In genomic region chr10:133394064-133394663, GRCh38 we compare ENCODE assay signal across 8 cellular contexts.
DNase-seq lines count a peak whose midpoint lies in the region; ATAC-seq and TF ChIP-seq lines count a peak whose summit lies in the region.

Gene MTG1 (plus strand): TSS chr10:133394157. CDS start chr10:133394221, 64 bp downstream.

- ATAC-seq in GM18907 (IDR thresholded peaks at IDR 0.05; ENCODE audit: unreplicated experiment) = peak; percentile 75
- peak; percentile 53 for ATAC-seq in HG03139 (IDR thresholded peaks at IDR 0.05; ENCODE audit: unreplicated experiment)
- ATAC-seq in activated CD4-positive, CD25-positive, alpha-beta regulatory T cell treated with anti-CD3 and anti-CD28 coated beads, Interleukin-2, amount 50 U/mL, for 24 hours = peak; percentile 83 to 87

- peak; percentile 73 for DNase-seq in AG09319 (ENCODE audit: extremely low read depth, low read depth)
- peak; percentile 93 for DNase-seq in NCI-H345 (lab: John Stamatoyannopoulos, UW)
- DNase-seq in choroid plexus epithelial cell (ENCODE audit: low read depth) = peak; percentile 93
- peak; percentile 78 for DNase-seq in kidney glomerular epithelial cell (lab: John Stamatoyannopoulos, UW)
- peak; percentile 83 to 92 for DNase-seq in stimulated activated CD4-positive, alpha-beta T cell treated with anti-CD3 and anti-CD28 coated beads, Interleukin-1b, Interleukin-23, amount 100 ng/mL, for 1 hour (ENCODE audit: low read depth in 2 of 2)

- H3K4me3 ChIP-seq in choroid plexus epithelial cell (ENCODE audit: low read depth, low read length) = peak within 1 kb of the TSS; percentile 92

- TF ChIP-seq CTCF in AG09319 (IDR thresholded peaks at IDR 0.05; ENCODE audit: low read depth, low read length) (no peak; the same call in 1 of the 2 replicates), choroid plexus epithelial cell (conservative IDR thresholded peaks at IDR 0.05; ENCODE audit: low read depth, low read length) (no peak)

Comparison
In these comparisons a context has a peak if more than half of its experiments do, and no peak if none do; other contexts are left out.
1. Peak in every context shown above with its lines: DNase-seq, ATAC-seq and H3K4me3 ChIP-seq.